25 cellular contexts compared by ENCODE assay signal in the genomic region with DNA sequence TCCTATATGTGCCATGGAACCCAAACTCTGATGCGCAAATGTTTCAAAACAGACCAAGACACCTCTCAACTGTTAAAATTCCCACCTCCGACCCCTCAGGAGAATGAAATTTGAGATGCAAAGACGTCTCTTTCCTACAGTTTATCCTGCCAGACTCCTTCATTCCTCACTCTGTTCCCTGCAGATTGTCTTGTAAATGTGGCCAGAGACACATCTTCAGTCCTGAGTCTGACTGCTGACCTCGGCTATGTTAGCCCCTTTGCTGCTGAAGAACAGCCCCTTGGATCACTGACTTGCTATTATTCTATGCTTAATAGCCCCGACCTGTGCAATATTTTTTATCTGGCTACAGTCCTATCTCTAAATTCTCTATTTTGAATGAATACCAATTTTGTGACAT. TPM values are rescaled to one million over a fixed set of nuclear protein-coding genes. Genes with fewer than 3 reads are reported as not detected.
"Had no signal": no experiment of that assay in that cellular context is flagged by ENCODE, and none has a peak within 500 bp of the region (broad histone marks: within the 10 kb centered on the region; RNA-seq: fewer than 3 reads in every experiment).

No MANE protein-coding gene starts in this region.

- FAIRE-seq: bronchial epithelial cell, islet of Langerhans had no signal

- H3K27me3 Mint-ChIP-seq: activated CD4-positive, alpha-beta memory T cell treated with anti-CD3 and anti-CD28 coated beads, Interleukin-2, amount 10 ng/mL, durations not matched to agents 7 days and 5 days; activated CD4-positive, alpha-beta T cell treated with anti-CD3 and anti-CD28 coated beads, Interleukin-2, amount 10 ng/mL, durations not matched to agents 24 days and 14 days; activated naive CD8-positive, alpha-beta T cell treated with anti-CD3 and anti-CD28 coated beads, Interleukin-2, amount 10 ng/mL, durations not matched to agents 7 days and 5 days; stimulated activated naive CD8-positive, alpha-beta T cell treated with anti-CD3 and anti-CD28 coated beads, Interleukin-15, Interleukin-2, amounts not matched to agents 100 ng/mL and 50 ng/mL, for 24 hours had no signal

- H3K4me1 ChIP-seq: right lobe of liver, tibial artery had no signal

- H3K4me3 ChIP-seq: coronary artery, heart right ventricle, right lobe of liver, skin epidermis, tibial artery had no signal

- H3K4me1 Mint-ChIP-seq: activated CD4-positive, alpha-beta memory T cell treated with anti-CD3 and anti-CD28 coated beads, Interleukin-2, amount 10 ng/mL, durations not matched to agents 7 days and 5 days; activated CD4-positive, alpha-beta T cell treated with anti-CD3 and anti-CD28 coated beads, Interleukin-2, amount 10 ng/mL, durations not matched to agents 24 days and 14 days; activated naive CD8-positive, alpha-beta T cell treated with anti-CD3 and anti-CD28 coated beads, Interleukin-2, amount 10 ng/mL, durations not matched to agents 7 days and 5 days; nephron had no signal

- H3K27ac Mint-ChIP-seq: activated CD4-positive, alpha-beta memory T cell treated with anti-CD3 and anti-CD28 coated beads, Interleukin-2, amount 10 ng/mL, durations not matched to agents 7 days and 5 days; activated CD4-positive, alpha-beta T cell treated with anti-CD3 and anti-CD28 coated beads, Interleukin-2, amount 10 ng/mL, durations not matched to agents 24 days and 14 days; activated naive CD4-positive, alpha-beta T cell treated with anti-CD3 and anti-CD28 coated beads for 36 hours; activated naive CD8-positive, alpha-beta T cell treated with anti-CD3 and anti-CD28 coated beads, Interleukin-2, amount 10 ng/mL, durations not matched to agents 7 days and 5 days; activated T-cell treated with anti-CD3 and anti-CD28 coated beads, Interleukin-2, amount 50 U/mL, for 72 hours; nephron; stimulated activated naive CD8-positive, alpha-beta T cell treated with anti-CD3 and anti-CD28 coated beads, Interleukin-15, Interleukin-2, amounts not matched to agents 100 ng/mL and 50 ng/mL, for 24 hours; T-helper 1 cell treated with Interleukin-12 subunit alpha and Interleukin-12 subunit beta and Interleukin-4 antibody, amounts not matched to agents 30 μg/mL and 1 μg/mL, for 36 hours had no signal

- H3K36me3 Mint-ChIP-seq: activated naive CD8-positive, alpha-beta T cell treated with anti-CD3 and anti-CD28 coated beads, Interleukin-2, amount 10 ng/mL, durations not matched to agents 7 days and 5 days had no signal

- H3K27ac ChIP-seq: coronary artery, epithelial cell of prostate, heart right ventricle, right lobe of liver, skin epidermis, tibial artery had no signal

- H3K36me3 ChIP-seq: heart right ventricle, right lobe of liver, tibial artery had no signal

- ATAC-seq: activated CD4-positive, CD25-positive, alpha-beta regulatory T cell treated with anti-CD3 and anti-CD28 coated beads, Interleukin-2, amount 50 U/mL, for 24 hours; activated T-cell treated with anti-CD3 and anti-CD28 coated beads, Interleukin-2, amount 50 U/mL, for 72 hours; heart right ventricle; right lobe of liver had no signal

- H3K9me3 ChIP-seq: heart right ventricle, right lobe of liver, tibial artery had no signal

- H3K4me3 Mint-ChIP-seq: activated CD4-positive, alpha-beta memory T cell treated with anti-CD3 and anti-CD28 coated beads, Interleukin-2, amount 10 ng/mL, durations not matched to agents 7 days and 5 days; activated CD4-positive, alpha-beta T cell treated with anti-CD3 and anti-CD28 coated beads, Interleukin-2, amount 10 ng/mL, durations not matched to agents 24 days and 14 days; activated naive CD4-positive, alpha-beta T cell treated with anti-CD3 and anti-CD28 coated beads for 36 hours; activated naive CD8-positive, alpha-beta T cell treated with anti-CD3 and anti-CD28 coated beads, Interleukin-2, amount 10 ng/mL, durations not matched to agents 7 days and 5 days; activated T-cell treated with anti-CD3 and anti-CD28 coated beads, Interleukin-2, amount 50 U/mL, for 72 hours; nephron; stimulated activated naive CD8-positive, alpha-beta T cell treated with anti-CD3 and anti-CD28 coated beads, Interleukin-15, Interleukin-2, amounts not matched to agents 100 ng/mL and 50 ng/mL, for 24 hours; T-helper 1 cell treated with Interleukin-12 subunit alpha and Interleukin-12 subunit beta and Interleukin-4 antibody, amounts not matched to agents 30 μg/mL and 1 μg/mL, for 36 hours had no signal

- DNase-seq: activated CD4-positive, alpha-beta memory T cell treated with anti-CD3 and anti-CD28 coated beads, Interleukin-2, amount 10 ng/mL, durations not matched to agents 7 days and 5 days; activated CD4-positive, alpha-beta T cell treated with anti-CD3 and anti-CD28 coated beads, Interleukin-2, amount 10 ng/mL, durations not matched to agents 24 days and 14 days; activated effector memory CD4-positive, alpha-beta T cell treated with Interleukin-2 at 50 U/mL for 16 hours; activated naive CD4-positive, alpha-beta T cell treated with anti-CD3 and anti-CD28 coated beads for 36 hours; activated naive CD8-positive, alpha-beta T cell treated with anti-CD3 and anti-CD28 coated beads, Interleukin-2, amount 10 ng/mL, durations not matched to agents 7 days and 5 days; activated T-cell treated with anti-CD3 and anti-CD28 coated beads, Interleukin-2, amount 50 U/mL, for 72 hours; amygdala; cerebellar nuclear complex; foreskin fibroblast; heart right ventricle; occipital lobe; right lobe of liver; stimulated activated CD4-positive, alpha-beta T cell treated with anti-CD3 and anti-CD28 coated beads, Interleukin-1b, Interleukin-23, amount 100 ng/mL, for 48 hours; substantia nigra; T1000; tibial artery had no signal

- H3K9me3 Mint-ChIP-seq: activated CD4-positive, alpha-beta memory T cell treated with anti-CD3 and anti-CD28 coated beads, Interleukin-2, amount 10 ng/mL, durations not matched to agents 7 days and 5 days; activated CD4-positive, alpha-beta T cell treated with anti-CD3 and anti-CD28 coated beads, Interleukin-2, amount 10 ng/mL, durations not matched to agents 24 days and 14 days; nephron; T-helper 1 cell treated with Interleukin-12 subunit alpha and Interleukin-12 subunit beta and Interleukin-4 antibody, amounts not matched to agents 30 μg/mL and 1 μg/mL, for 36 hours had no signal

- H3K27me3 ChIP-seq: heart right ventricle, right lobe of liver had no signal

RNA-seq across cellular contexts. Expression of a gene that starts 16.5 kb away (rescaled TPM):
- total RNA-seq: activated CD4-positive, alpha-beta memory T cell treated with anti-CD3 and anti-CD28 coated beads, Interleukin-2, amount 10 ng/mL, durations not matched to agents 7 days and 5 days; activated CD4-positive, alpha-beta T cell treated with anti-CD3 and anti-CD28 coated beads, Interleukin-2, amount 10 ng/mL, durations not matched to agents 24 days and 14 days; activated naive CD4-positive, alpha-beta T cell treated with anti-CD3 and anti-CD28 coated beads for 36 hours; activated naive CD8-positive, alpha-beta T cell treated with anti-CD3 and anti-CD28 coated beads, Interleukin-2, amount 10 ng/mL, durations not matched to agents 7 days and 5 days; activated T-cell treated with anti-CD3 and anti-CD28 coated beads, Interleukin-2, amount 50 U/mL, for 72 hours; bronchial epithelial cell had no signal
